In genomic region chr5:149422429-149423286, GRCh38 we compare ENCODE assay signal across 1 cellular context.
TF ChIP-seq lines count a peak whose summit lies in the region.

No MANE protein-coding gene starts in this region.

TF ChIP-seq in HepG2, 621 proteins besides CTCF, POLR2A, EP300 and RAD21 (continued from another document and continues in another):
- TF ChIP-seq ARID4A (CRISPR knock-in tag; IDR thresholded peaks at IDR 0.05; ENCODE audit: borderline replicate concordance), result no peak
- TF ChIP-seq ZNF468 (CRISPR knock-in tag; IDR thresholded peaks at IDR 0.05), result no peak
- no peak for TF ChIP-seq EED (CRISPR knock-in tag; IDR thresholded peaks at IDR 0.05)
- TF ChIP-seq ZNF446 (CRISPR knock-in tag; IDR thresholded peaks at IDR 0.05), result no peak
- 0 out of 2 replicates have a peak, but pooled peaks have one; percentile 11 for TF ChIP-seq SP5 (CRISPR knock-in tag; IDR thresholded peaks at IDR 0.05; ENCODE audit: borderline replicate concordance, low read depth)
- TF ChIP-seq FOXO4 (CRISPR knock-in tag; conservative IDR thresholded peaks at IDR 0.05), result no peak
- no peak for TF ChIP-seq NFIC (IDR thresholded peaks at IDR 0.05; ENCODE audit: low read length)
- peak; percentile 57; the same call in 1 of the 2 replicates for TF ChIP-seq PHF21A (CRISPR knock-in tag; IDR thresholded peaks at IDR 0.05)
- no peak for TF ChIP-seq NFRKB (IDR thresholded peaks at IDR 0.05)
- no peak for TF ChIP-seq MLLT10 (CRISPR knock-in tag; IDR thresholded peaks at IDR 0.05)
- no peak for TF ChIP-seq ZNF44 (CRISPR knock-in tag; IDR thresholded peaks at IDR 0.05)
- no peak for TF ChIP-seq MYNN (CRISPR knock-in tag; IDR thresholded peaks at IDR 0.05; ENCODE audit: low read depth)
- TF ChIP-seq CENPT (CRISPR knock-in tag; IDR thresholded peaks at IDR 0.05; ENCODE audit: low read depth), result no peak
- no peak; the same call in 1 of the 2 replicates for TF ChIP-seq ZNF331 (CRISPR knock-in tag; IDR thresholded peaks at IDR 0.05)
- no peak for TF ChIP-seq KAT7 (CRISPR knock-in tag; IDR thresholded peaks at IDR 0.05; ENCODE audit: borderline replicate concordance)
- no peak for TF ChIP-seq ETS1 (CRISPR knock-in tag; IDR thresholded peaks at IDR 0.05)
- TF ChIP-seq TAF15 (IDR thresholded peaks at IDR 0.05; ENCODE audit: low read depth, low read length, poor library complexity, severe bottlenecking), result no peak
- no peak for TF ChIP-seq KLF12 (CRISPR knock-in tag; IDR thresholded peaks at IDR 0.05; ENCODE audit: borderline replicate concordance)
- no peak for TF ChIP-seq ARID2 (CRISPR knock-in tag; IDR thresholded peaks at IDR 0.05; ENCODE audit: borderline replicate concordance)
- no peak for TF ChIP-seq KDM4B (CRISPR knock-in tag; IDR thresholded peaks at IDR 0.05)
- TF ChIP-seq ELF3 (CRISPR knock-in tag; IDR thresholded peaks at IDR 0.05), result peak; percentile 34; the same call in 1 of the 2 replicates
- TF ChIP-seq DNMT1 (CRISPR knock-in tag; IDR thresholded peaks at IDR 0.05), result no peak
- no peak for TF ChIP-seq ZIK1 (CRISPR knock-in tag; IDR thresholded peaks at IDR 0.05; ENCODE audit: borderline replicate concordance, low read depth)
- no peak for TF ChIP-seq ZNF33A (CRISPR knock-in tag; IDR thresholded peaks at IDR 0.05; ENCODE audit: borderline replicate concordance)
- no peak for TF ChIP-seq ZBTB21 (CRISPR knock-in tag; IDR thresholded peaks at IDR 0.05)
- no peak for TF ChIP-seq ZNF563 (CRISPR knock-in tag; IDR thresholded peaks at IDR 0.05)
- TF ChIP-seq DBP (CRISPR knock-in tag; IDR thresholded peaks at IDR 0.05; ENCODE audit: not compliant biosample characterization), result no peak
- TF ChIP-seq HNF1B (CRISPR knock-in tag; IDR thresholded peaks at IDR 0.05), result 0 out of 2 replicates have a peak, but pooled peaks have one; percentile 46
- TF ChIP-seq HMGXB4 (CRISPR knock-in tag; IDR thresholded peaks at IDR 0.05; ENCODE audit: borderline replicate concordance in 1 of 2, low read depth in 1 of 2), result no peak
- TF ChIP-seq ZNF691 (CRISPR knock-in tag; IDR thresholded peaks at IDR 0.05; ENCODE audit: borderline replicate concordance, low read depth), result no peak
- TF ChIP-seq FOXJ3 (CRISPR knock-in tag; IDR thresholded peaks at IDR 0.05; ENCODE audit: borderline replicate concordance), result no peak
- no peak for TF ChIP-seq ZBTB1 (CRISPR knock-in tag; IDR thresholded peaks at IDR 0.05; ENCODE audit: borderline replicate concordance)
- no peak for TF ChIP-seq HNRNPLL (IDR thresholded peaks at IDR 0.05; ENCODE audit: low read depth, low read length, poor library complexity, severe bottlenecking)
- no peak for TF ChIP-seq ZNF781 (CRISPR knock-in tag; IDR thresholded peaks at IDR 0.05; ENCODE audit: borderline replicate concordance, not compliant biosample characterization)
- TF ChIP-seq PPARG (CRISPR knock-in tag; conservative IDR thresholded peaks at IDR 0.05), result 0 out of 2 replicates have a peak, but pooled peaks have one; percentile 25
- no peak for TF ChIP-seq THYN1 (CRISPR knock-in tag; IDR thresholded peaks at IDR 0.05; ENCODE audit: borderline replicate concordance, low read depth)
- TF ChIP-seq ARNT2 (CRISPR knock-in tag; IDR thresholded peaks at IDR 0.05; ENCODE audit: low read depth), result no peak
- no peak for TF ChIP-seq ATF7 (IDR thresholded peaks at IDR 0.05)
- TF ChIP-seq ATF7 (CRISPR knock-in tag; IDR thresholded peaks at IDR 0.05), result no peak
- TF ChIP-seq ZNF34 (CRISPR knock-in tag; IDR thresholded peaks at IDR 0.05; ENCODE audit: borderline replicate concordance), result no peak
- TF ChIP-seq ZSCAN22 (CRISPR knock-in tag; IDR thresholded peaks at IDR 0.05), result no peak
- 0 out of 2 replicates have a peak, but pooled peaks have one; percentile 15 for TF ChIP-seq ZBTB7A (CRISPR knock-in tag; IDR thresholded peaks at IDR 0.05)
- TF ChIP-seq GATAD1 (CRISPR knock-in tag; IDR thresholded peaks at IDR 0.05), result no peak; the same call in 1 of the 2 replicates
- TF ChIP-seq PRDM15 (CRISPR knock-in tag; IDR thresholded peaks at IDR 0.05), result no peak
- TF ChIP-seq CHD4 (IDR thresholded peaks at IDR 0.05; ENCODE audit: borderline replicate concordance, low read length), result no peak
- TF ChIP-seq ZFX (CRISPR knock-in tag; IDR thresholded peaks at IDR 0.05; ENCODE audit: low read depth), result peak; percentile 69
- no peak for TF ChIP-seq ZBTB25 (CRISPR knock-in tag; IDR thresholded peaks at IDR 0.05)
